Comparison of ENCODE assay signal across 9 cellular contexts in the genomic region with DNA sequence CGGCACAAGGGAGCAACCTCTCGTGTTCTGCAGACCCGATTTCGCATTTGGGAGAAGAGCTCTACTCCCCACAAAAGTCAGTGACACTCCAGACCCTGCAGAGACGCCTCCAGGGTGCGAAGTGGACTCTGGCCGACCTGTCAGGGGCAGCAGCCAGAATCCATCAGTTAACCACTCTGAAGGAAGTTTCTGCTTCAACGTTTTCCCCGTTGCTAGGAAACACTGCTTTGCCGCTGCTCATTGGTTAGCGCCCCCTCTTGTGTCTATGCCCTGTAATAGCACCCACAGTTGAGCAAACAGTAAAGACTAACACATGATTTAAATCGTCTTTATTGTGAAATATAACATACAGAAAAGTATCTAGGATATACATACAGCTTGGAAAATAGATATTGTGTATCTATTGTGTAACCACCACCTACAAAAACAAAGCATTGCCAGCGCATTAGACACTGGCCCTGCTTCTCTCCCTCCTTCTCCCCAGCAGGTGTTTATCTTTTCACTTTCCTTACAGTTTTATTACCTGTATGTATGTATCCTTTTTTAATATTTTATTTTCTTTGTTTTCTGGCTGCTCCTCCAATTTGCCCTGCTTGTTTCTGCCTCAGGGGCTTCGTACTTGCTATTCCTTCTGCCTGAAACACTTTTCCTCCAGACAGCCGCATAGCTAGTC. TPM values are rescaled to one million over a fixed set of nuclear protein-coding genes. Genes with fewer than 3 reads are reported as not detected.
A peak's percentile ranks its signal among the peaks of the same experiment; 100 is the strongest.
DNase-seq lines count a peak whose midpoint lies in the region; ATAC-seq and TF ChIP-seq lines count a peak whose summit lies in the region.
"Had no signal": no experiment of that assay in that cellular context is flagged by ENCODE, and none has a peak within 500 bp of the region (broad histone marks: within the 10 kb centered on the region; RNA-seq: fewer than 3 reads in every experiment).

No MANE protein-coding gene starts in this region.

- no peak overlapping the region for H3K27ac ChIP-seq in OCI-LY3 (ENCODE audit: low read length)
- no peak overlapping the region for H3K27ac ChIP-seq in naive thymus-derived CD4-positive, alpha-beta T cell (ENCODE audit: low read depth, low read length)
- H3K27ac ChIP-seq: epithelial cell of prostate had no signal

- ATAC-seq in GM19468 (IDR thresholded peaks at IDR 0.05; ENCODE audit: extremely low read depth, unreplicated experiment), result peak; percentile 68
- ATAC-seq in naive thymus-derived CD4-positive, alpha-beta T cell, result peak; percentile 98

- CTCF ChIA-PET in naive thymus-derived CD4-positive, alpha-beta T cell (lab: Charles Lee), result interaction anchor here (0.6 to 1.7 kb wide), 4 partner anchors 11 to 366 kb away, joined by 3 to 9 read pairs (median 4); no protein-coding TSS in a partner anchor

- H3K27ac Mint-ChIP-seq in naive thymus-derived CD4-positive, alpha-beta T cell, result peak overlapping the region; percentile 46 to 93 (median 74)

- H3K27me3 Mint-ChIP-seq in naive thymus-derived CD4-positive, alpha-beta T cell, result no peaks in the 10 kb centered on the region

- no peak overlapping the region for H3K9ac ChIP-seq in OCI-LY3 (ENCODE audit: low read length)

- peak overlapping the region; percentile 79 for H3K4me2 ChIP-seq in OCI-LY3 (ENCODE audit: low read length)

- intact Hi-C loops in naive thymus-derived CD4-positive, alpha-beta T cell (cut with micrococcal nuclease), result loop anchor here (1.0 to 5.0 kb wide), 10 partner anchors 14 to 585 kb away; partner anchors contain the start of genes MKRN2 (in 2 of the 2), RAF1 (in 2 of the 2), RPL32 (in 2 of the 2) and TSEN2 (in 2 of the 2)

- peaks cover 6 to 12% (median 9%) of the 10 kb centered on the region in 7 donors for H3K4me1 Mint-ChIP-seq in naive thymus-derived CD4-positive, alpha-beta T cell

- H3K36me3 Mint-ChIP-seq in naive thymus-derived CD4-positive, alpha-beta T cell, result no peaks in the 10 kb centered on the region

- no peaks in the 10 kb centered on the region for H4K20me1 ChIP-seq in OCI-LY3 (ENCODE audit: insufficient read depth, low read length)

- peaks cover 0 to 3% (median 0%) of the 10 kb centered on the region in 11 donors for H3K9me3 Mint-ChIP-seq in naive thymus-derived CD4-positive, alpha-beta T cell

- H3K4me3 ChIP-seq in OCI-LY3 (ENCODE audit: low read length) (peak overlapping the region; percentile 71), epithelial cell of esophagus (ENCODE audit: low read length) (no peak overlapping the region)
- peak overlapping the region; percentile 50 for H3K4me3 ChIP-seq in naive thymus-derived CD4-positive, alpha-beta T cell (ENCODE audit: low read length)

- H3K36me3 ChIP-seq in OCI-LY3 (replicated peaks; ENCODE audit: low read depth, low read length), result no peaks in the 10 kb centered on the region
- H3K36me3 ChIP-seq in naive thymus-derived CD4-positive, alpha-beta T cell (ENCODE audit: control insufficient read depth in 2 of 3, insufficient read depth in 3 of 3, low read length in 3 of 3), result no peaks in the 10 kb centered on the region

- peak overlapping the region; percentile 57 for H2AFZ ChIP-seq in OCI-LY3 (ENCODE audit: low read depth, low read length)

- peak; percentile 96 for TF ChIP-seq CTCF in OCI-LY3 (IDR thresholded peaks at IDR 0.05; ENCODE audit: low read depth, low read length)
- TF ChIP-seq CTCF in epithelial cell of esophagus (IDR thresholded peaks at IDR 0.05; ENCODE audit: insufficient read depth, low read depth, low read length, missing control alignments), result peak; percentile 98

- peak overlapping the region; percentile 30 to 79 (median 72) for H3K4me3 Mint-ChIP-seq in naive thymus-derived CD4-positive, alpha-beta T cell

- no peaks in the 10 kb centered on the region; the same call in 1 of the 2 replicates for H3K27me3 ChIP-seq in OCI-LY3 (ENCODE audit: low read depth, low read length)
- no peaks in the 10 kb centered on the region for H3K27me3 ChIP-seq in naive thymus-derived CD4-positive, alpha-beta T cell (ENCODE audit: control insufficient read depth in 2 of 2, insufficient read depth in 2 of 2, low read length in 2 of 2)

- DNase-seq in CMK (ENCODE audit: low read depth) (peak; percentile 46), HT1080 (ENCODE audit: low read depth) (peak; percentile 63), epithelial cell of esophagus (ENCODE audit: low read depth) (peak; percentile 86)
- DNase-seq in activated CD8-positive, alpha-beta memory T cell treated with anti-CD3 and anti-CD28 coated beads, Interleukin-2, amount 50 U/mL, for 4 hours, result peak; percentile 66
- DNase-seq in naive thymus-derived CD4-positive, alpha-beta T cell, result peak; percentile 37 to 85 (median 81)
- DNase-seq in stimulated activated CD8-positive, alpha-beta memory T cell treated with anti-CD3 and anti-CD28 coated beads, Interleukin-7, amount 100 ng/mL, for 48 hours (ENCODE audit: extremely low read depth in 1 of 2, low read depth in 1 of 2), result peak; percentile 22 to 48

- H3K9me3 ChIP-seq in OCI-LY3 (ENCODE audit: insufficient read depth, low read length), result no peaks in the 10 kb centered on the region
- H3K9me3 ChIP-seq in naive thymus-derived CD4-positive, alpha-beta T cell (ENCODE audit: control insufficient read depth in 2 of 3, low read length in 3 of 3), result no peaks in the 10 kb centered on the region

- no peaks in the 10 kb centered on the region for H3K4me1 ChIP-seq in OCI-LY3 (ENCODE audit: low read length)
- H3K4me1 ChIP-seq in naive thymus-derived CD4-positive, alpha-beta T cell (ENCODE audit: control insufficient read depth in 2 of 2, insufficient read depth in 2 of 2, low read length in 2 of 2), result peaks cover 0 to 5% of the 10 kb centered on the region in 2 donors

- no peaks in the 10 kb centered on the region for H3K79me2 ChIP-seq in OCI-LY3 (ENCODE audit: low read length)

- POLR2A ChIA-PET in naive thymus-derived CD4-positive, alpha-beta T cell (lab: Charles Lee), result no interaction called here

RNA-seq across cellular contexts. Expression of gene TMEM40, which starts 38.9 kb away (rescaled TPM):
- total RNA-seq in HT1080 (2014; rRNA removed; shearing (Covaris generic)), result not detected in 2 replicates
- 0.03 TPM in 1 of 2 replicates, not detected in the other for polyA plus RNA-seq in HT1080 (2015; cell fraction: cytosol; rRNA removed)
- polyA plus RNA-seq in HT1080 (2015; cell fraction: nucleus; rRNA removed), result not detected in 2 replicates
- total RNA-seq in naive thymus-derived CD4-positive, alpha-beta T cell, result 1 to 10 TPM in 1 of 5 experiments, not detected in 4; 1.1 TPM
- not detected for polyA plus RNA-seq in naive thymus-derived CD4-positive, alpha-beta T cell

RNA-seq across cellular contexts. Expression of gene RAF1, which starts 56.2 kb away (rescaled TPM):
- total RNA-seq in HT1080 (2014; rRNA removed; shearing (Covaris generic)), result 110 and 111 TPM in 2 replicates
- polyA plus RNA-seq in HT1080 (2015; cell fraction: cytosol; rRNA removed), result 67.6 and 70.3 TPM in 2 replicates
- 91.8 and 94.2 TPM in 2 replicates for polyA plus RNA-seq in HT1080 (2015; cell fraction: nucleus; rRNA removed)
- 100 to 1,000 TPM in 4 of 5 experiments, 10 to 100 TPM in 1; 93.4 to 129 (median 125) TPM for total RNA-seq in naive thymus-derived CD4-positive, alpha-beta T cell
- polyA plus RNA-seq in naive thymus-derived CD4-positive, alpha-beta T cell, result 10 to 100 TPM; 50.2 to 87.8 TPM

Comparison
In these comparisons a context has a peak if more than half of its experiments do, and no peak if none do; other contexts are left out.
1. DNase-seq: peak in every context shown above with its lines; median percentile 86 in epithelial cell of esophagus; 81 in naive thymus-derived CD4-positive, alpha-beta T cell; 66 in activated CD8-positive, alpha-beta memory T cell treated with anti-CD3 and anti-CD28 coated beads, Interleukin-2, amount 50 U/mL, for 4 hours; 63 in HT1080; 46 in CMK; 35 in stimulated activated CD8-positive, alpha-beta memory T cell treated with anti-CD3 and anti-CD28 coated beads, Interleukin-7, amount 100 ng/mL, for 48 hours.